ENCODE assay signal across 8 cellular contexts in genomic region chrX:85003655-85004244, GRCh38. TPM values are rescaled to one million over a fixed set of nuclear protein-coding genes. Genes with fewer than 3 reads are reported as not detected.
DNase-seq lines count a peak whose midpoint lies in the region; ATAC-seq and TF ChIP-seq lines count a peak whose summit lies in the region.

A gene with protein sequence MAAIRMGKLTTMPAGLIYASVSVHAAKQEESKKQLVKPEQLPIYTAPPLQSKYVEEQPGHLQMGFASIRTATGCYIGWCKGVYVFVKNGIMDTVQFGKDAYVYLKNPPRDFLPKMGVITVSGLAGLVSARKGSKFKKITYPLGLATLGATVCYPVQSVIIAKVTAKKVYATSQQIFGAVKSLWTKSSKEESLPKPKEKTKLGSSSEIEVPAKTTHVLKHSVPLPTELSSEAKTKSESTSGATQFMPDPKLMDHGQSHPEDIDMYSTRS (plus strand): TSS chrX:85003877. CDS start chrX:85003913, 36 bp downstream.

- peak; percentile 64 for TF ChIP-seq POLR2A in Raji (IDR thresholded peaks at IDR 0.05; ENCODE audit: insufficient read depth, low read depth, low read length)

- no peaks in the 10 kb centered on the region for H3K27me3 Mint-ChIP-seq in stimulated activated naive CD8-positive, alpha-beta T cell treated with anti-CD3 and anti-CD28 coated beads, Interleukin-15, amount 100 ng/mL, for 72 hours

- peak within 1 kb of the TSS; percentile 25 for H3K4me2 ChIP-seq in neural cell (ENCODE audit: low read length)

- H3K9me3 ChIP-seq in neural cell (ENCODE audit: low read length) = no peaks in the 10 kb centered on the region

- H3K27ac ChIP-seq in neural cell (ENCODE audit: low read length) = peak within 1 kb of the TSS; percentile 37

- peak; percentile 98 for ATAC-seq in stimulated activated naive CD8-positive, alpha-beta T cell treated with anti-CD3 and anti-CD28 coated beads, Interleukin-15, amount 100 ng/mL, for 72 hours

- no peak for TF ChIP-seq EP300 in neural cell (conservative IDR thresholded peaks at IDR 0.05; ENCODE audit: poor library complexity, severe bottlenecking)

- peak within 1 kb of the TSS; percentile 62 for H3K9ac ChIP-seq in neural cell (ENCODE audit: low read length)

- H3K79me2 ChIP-seq in neural cell (replicated peaks; ENCODE audit: insufficient read depth, low read length) = no peaks in the 10 kb centered on the region

- peak within 1 kb of the TSS; percentile 86 to 93 for H3K4me3 Mint-ChIP-seq in stimulated activated naive CD8-positive, alpha-beta T cell treated with anti-CD3 and anti-CD28 coated beads, Interleukin-15, amount 100 ng/mL, for 72 hours

- peak within 1 kb of the TSS; percentile 73 for H3K4me3 ChIP-seq in fibroblast of villous mesenchyme (ENCODE audit: low read depth, low read length)
- peak within 1 kb of the TSS; percentile 70 for H3K4me3 ChIP-seq in neural cell (ENCODE audit: low read length)

- peak within 1 kb of the TSS; percentile 45 for H2AFZ ChIP-seq in neural cell (ENCODE audit: low read depth, low read length)

- H3K9me3 Mint-ChIP-seq in stimulated activated naive CD8-positive, alpha-beta T cell treated with anti-CD3 and anti-CD28 coated beads, Interleukin-15, amount 100 ng/mL, for 72 hours = no peaks in the 10 kb centered on the region

- H3K4me1 Mint-ChIP-seq in stimulated activated naive CD8-positive, alpha-beta T cell treated with anti-CD3 and anti-CD28 coated beads, Interleukin-15, amount 100 ng/mL, for 72 hours = peaks cover 18% of the 10 kb centered on the region

- TF ChIP-seq RAD21 in neural cell (conservative IDR thresholded peaks at IDR 0.05) = no peak

- no peaks in the 10 kb centered on the region for H3K9me2 ChIP-seq in neural cell (ENCODE audit: insufficient read depth, low read length)

- H3K27ac Mint-ChIP-seq in stimulated activated naive CD8-positive, alpha-beta T cell treated with anti-CD3 and anti-CD28 coated beads, Interleukin-15, amount 100 ng/mL, for 72 hours = peak within 1 kb of the TSS; percentile 83 to 86

- H4K20me1 ChIP-seq in neural cell (ENCODE audit: insufficient read depth) = no peaks in the 10 kb centered on the region

- no peaks in the 10 kb centered on the region for H3K27me3 ChIP-seq in neural cell (ENCODE audit: insufficient read depth, low read depth, low read length)

- H3K36me3 ChIP-seq in neural cell (ENCODE audit: insufficient read depth, low read length) = no peaks in the 10 kb centered on the region

- DNase-seq in Daoy (ENCODE audit: low read depth) (peak; percentile 86), GOT3 (lab: John Stamatoyannopoulos, UW) (peak; percentile 21), LoVo (ENCODE audit: low spot score) (peak; percentile 76), fibroblast of villous mesenchyme (ENCODE audit: low read depth) (peak; percentile 90)
- DNase-seq in activated T-helper 9 cell treated with anti-CD3 and anti-CD28 coated beads, Interleukin-2, amount 50 U/mL, for 16 hours (ENCODE audit: low read depth) = peak; percentile 62
- DNase-seq in stimulated activated naive CD8-positive, alpha-beta T cell treated with anti-CD3 and anti-CD28 coated beads, Interleukin-15, amount 100 ng/mL, for 72 hours = peak; percentile 57 to 83

- no peak for TF ChIP-seq CTCF in fibroblast of villous mesenchyme (IDR thresholded peaks at IDR 0.05; ENCODE audit: insufficient read depth, low read depth, low read length)
- no peak for TF ChIP-seq CTCF in neural cell (IDR thresholded peaks at IDR 0.05; ENCODE audit: poor library complexity, severe bottlenecking)

- H3F3A ChIP-seq in neural cell (ENCODE audit: insufficient read depth, low read length, poor library complexity, severe bottlenecking) = no peaks in the 10 kb centered on the region

TF ChIP-seq in neural cell, 6 proteins besides CTCF, POLR2A, EP300 and RAD21:
- TF ChIP-seq, protein P1, sequence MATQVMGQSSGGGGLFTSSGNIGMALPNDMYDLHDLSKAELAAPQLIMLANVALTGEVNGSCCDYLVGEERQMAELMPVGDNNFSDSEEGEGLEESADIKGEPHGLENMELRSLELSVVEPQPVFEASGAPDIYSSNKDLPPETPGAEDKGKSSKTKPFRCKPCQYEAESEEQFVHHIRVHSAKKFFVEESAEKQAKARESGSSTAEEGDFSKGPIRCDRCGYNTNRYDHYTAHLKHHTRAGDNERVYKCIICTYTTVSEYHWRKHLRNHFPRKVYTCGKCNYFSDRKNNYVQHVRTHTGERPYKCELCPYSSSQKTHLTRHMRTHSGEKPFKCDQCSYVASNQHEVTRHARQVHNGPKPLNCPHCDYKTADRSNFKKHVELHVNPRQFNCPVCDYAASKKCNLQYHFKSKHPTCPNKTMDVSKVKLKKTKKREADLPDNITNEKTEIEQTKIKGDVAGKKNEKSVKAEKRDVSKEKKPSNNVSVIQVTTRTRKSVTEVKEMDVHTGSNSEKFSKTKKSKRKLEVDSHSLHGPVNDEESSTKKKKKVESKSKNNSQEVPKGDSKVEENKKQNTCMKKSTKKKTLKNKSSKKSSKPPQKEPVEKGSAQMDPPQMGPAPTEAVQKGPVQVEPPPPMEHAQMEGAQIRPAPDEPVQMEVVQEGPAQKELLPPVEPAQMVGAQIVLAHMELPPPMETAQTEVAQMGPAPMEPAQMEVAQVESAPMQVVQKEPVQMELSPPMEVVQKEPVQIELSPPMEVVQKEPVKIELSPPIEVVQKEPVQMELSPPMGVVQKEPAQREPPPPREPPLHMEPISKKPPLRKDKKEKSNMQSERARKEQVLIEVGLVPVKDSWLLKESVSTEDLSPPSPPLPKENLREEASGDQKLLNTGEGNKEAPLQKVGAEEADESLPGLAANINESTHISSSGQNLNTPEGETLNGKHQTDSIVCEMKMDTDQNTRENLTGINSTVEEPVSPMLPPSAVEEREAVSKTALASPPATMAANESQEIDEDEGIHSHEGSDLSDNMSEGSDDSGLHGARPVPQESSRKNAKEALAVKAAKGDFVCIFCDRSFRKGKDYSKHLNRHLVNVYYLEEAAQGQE (IDR thresholded peaks at IDR 0.05; ENCODE audit: borderline replicate concordance) = no peak
- TF ChIP-seq POLR2AphosphoS5 (IDR thresholded peaks at IDR 0.05) = peak; percentile 50
TF ChIP-seq in neural cell: peak in this region for 1.

RNA-seq across cellular contexts. Expression of the gene that starts here (rescaled TPM):
- total RNA-seq in Daoy (2014; rRNA removed; shearing (Covaris generic)) = 10.4 and 11.1 TPM in 2 replicates
- total RNA-seq in fibroblast of villous mesenchyme = 7.7 and 10.4 TPM in 2 replicates
- 2.7 and 3.6 TPM in 2 replicates for polyA plus RNA-seq in neural cell
- polyA minus RNA-seq in neural cell = 8.5 and 15.7 TPM in 2 replicates

Comparison
In these comparisons a context has a peak if more than half of its experiments do, and no peak if none do; other contexts are left out.
1. Peak in every context shown above with its lines: DNase-seq, ATAC-seq, H3K4me3 ChIP-seq and H3K27ac ChIP-seq.
2. DNase-seq: peak in every context shown above with its lines; median percentile 90 in fibroblast of villous mesenchyme; 86 in Daoy; 76 in LoVo; 70 in stimulated activated naive CD8-positive, alpha-beta T cell treated with anti-CD3 and anti-CD28 coated beads, Interleukin-15, amount 100 ng/mL, for 72 hours; 62 in activated T-helper 9 cell treated with anti-CD3 and anti-CD28 coated beads, Interleukin-2, amount 50 U/mL, for 16 hours; 21 in GOT3.